ENCODE assay signal across 21 cellular contexts in genomic region chr4:54053322-54053721, GRCh38. TPM values are rescaled to one million over a fixed set of nuclear protein-coding genes. Genes with fewer than 3 reads are reported as not detected.
"Had no signal": no experiment of that assay in that cellular context is flagged by ENCODE, and none has a peak within 500 bp of the region (broad histone marks: within the 10 kb centered on the region; RNA-seq: fewer than 3 reads in every experiment).

No MANE protein-coding gene starts in this region.

RNA-seq across cellular contexts. Expression of gene GSX2, which starts 46.6 kb away (rescaled TPM):
- total RNA-seq: activated B cell treated with CpG ODN at 0.5 μM for 24 hours; activated CD8-positive, alpha-beta memory T cell treated with anti-CD3 and anti-CD28 coated beads for 36 hours; activated CD8-positive, alpha-beta memory T cell treated with anti-CD3 and anti-CD28 coated beads, Interleukin-2, amount 10 ng/mL, durations not matched to agents 7 days and 5 days; activated CD8-positive, alpha-beta T cell treated with anti-CD3 and anti-CD28 coated beads, Interleukin-2, amount 10 ng/mL, durations not matched to agents 7 days and 5 days; activated naive CD4-positive, alpha-beta T cell treated with anti-CD3 and anti-CD28 coated beads for 36 hours; activated naive CD8-positive, alpha-beta T cell treated with anti-CD3 and anti-CD28 coated beads for 36 hours; activated T-helper 1 cell treated with anti-CD3 and anti-CD28 coated beads, Interleukin-12 subunit alpha, Interleukin-12 subunit beta, Interleukin-2, Interleukin-4 antibody, amounts not matched to agents 30 ng/mL and 10 ng/mL and 1 ng/mL, durations not matched to agents 14 hours and 24 hours and 36 hours; activated T-helper 2 cell treated with anti-CD3 and anti-CD28 coated beads, Interferon-gamma antibody, Interleukin-2, Interleukin-4, amounts not matched to agents 10 μg/mL and 5 μg/mL and 100 μg/mL, durations not matched to agents 14 hours and 24 hours and 36 hours; ascending aorta; breast epithelium; cardiac muscle cell; colonic mucosa; dermis microvascular lymphatic vessel endothelial cell; endothelial cell of umbilical vein; esophagus squamous epithelium; fibroblast of villous mesenchyme; gastroesophageal sphincter; glomerular endothelial cell; heart right ventricle; T-helper 2 cell treated with Interferon-gamma antibody and Interleukin-4, amounts not matched to agents 100 ng/mL and 5 ng/mL, for 36 hours had no signal
- polyA plus RNA-seq: cardiac muscle cell, endothelial cell of umbilical vein, esophagus, heart right ventricle had no signal
